ENCODE assay signal across 17 cellular contexts in the genomic region with DNA sequence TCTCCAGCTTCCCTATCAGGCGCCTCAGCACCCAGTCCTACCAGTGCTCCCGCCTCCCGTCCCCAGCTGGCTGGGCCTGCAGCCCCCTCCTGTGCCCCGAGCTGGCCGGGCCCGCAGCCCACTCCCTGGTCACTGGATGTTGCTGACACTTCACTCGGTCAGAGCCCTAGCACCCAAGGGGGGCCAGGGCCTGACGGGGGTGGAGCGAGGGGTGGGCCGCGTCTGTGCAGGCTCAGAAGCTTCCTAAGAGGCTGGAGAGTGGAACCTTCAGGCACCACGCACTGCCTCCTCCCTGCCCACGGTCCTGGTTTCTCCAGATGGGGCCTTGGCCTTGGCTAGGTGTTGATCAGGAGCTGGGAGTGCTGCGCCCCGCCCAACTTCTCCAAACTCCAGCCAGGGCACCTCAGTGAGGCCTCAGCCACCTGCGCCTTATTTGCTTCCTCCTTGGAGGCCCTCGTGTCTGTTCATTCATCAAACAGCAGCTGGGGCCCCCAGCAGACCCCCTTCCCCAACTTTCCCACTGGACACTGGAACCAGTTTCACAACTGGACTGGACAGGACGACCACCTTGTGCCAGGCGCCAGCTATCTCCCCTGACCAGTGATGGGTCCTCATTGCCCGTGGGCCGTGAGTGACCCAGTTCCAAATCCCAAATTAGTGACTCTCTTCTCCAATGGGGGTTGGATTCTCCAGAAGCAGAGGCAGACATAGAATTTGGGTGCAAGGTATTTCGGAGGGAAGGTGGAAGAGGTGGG. TPM values are rescaled to one million over a fixed set of nuclear protein-coding genes. Genes with fewer than 3 reads are reported as not detected.
DNase-seq lines count a peak whose midpoint lies in the region; ATAC-seq and TF ChIP-seq lines count a peak whose summit lies in the region.
"Had no signal": no experiment of that assay in that cellular context is flagged by ENCODE, and none has a peak within 500 bp of the region (broad histone marks: within the 10 kb centered on the region; RNA-seq: fewer than 3 reads in every experiment).

No MANE protein-coding gene starts in this region.

- peaks cover 5% of the 10 kb centered on the region for H3K4me1 Mint-ChIP-seq in progenitor cell of endocrine pancreas (ENCODE audit: low read depth)
- H3K4me1 Mint-ChIP-seq: activated CD4-positive, alpha-beta memory T cell treated with anti-CD3 and anti-CD28 coated beads, Interleukin-2, amount 10 ng/mL, durations not matched to agents 7 days and 5 days; activated T-helper 17 cell treated with anti-CD3 and anti-CD28 coated beads, Interleukin-2, amount 50 U/mL, for 72 hours; endodermal cell; H9 had no signal

- H3K36me3 Mint-ChIP-seq in progenitor cell of endocrine pancreas (ENCODE audit: insufficient read depth), result peaks cover 2% of the 10 kb centered on the region

- no peak overlapping the region for H3K4me3 Mint-ChIP-seq in progenitor cell of endocrine pancreas (ENCODE audit: low read depth)
- H3K4me3 Mint-ChIP-seq: activated CD4-positive, alpha-beta memory T cell treated with anti-CD3 and anti-CD28 coated beads, Interleukin-2, amount 10 ng/mL, durations not matched to agents 7 days and 5 days; activated T-helper 17 cell treated with anti-CD3 and anti-CD28 coated beads, Interleukin-2, amount 50 U/mL, for 72 hours; endodermal cell; H9; nephron had no signal

- no peak for ATAC-seq in aorta (ENCODE audit: low FRiP score)
- ATAC-seq in HG02884 (IDR thresholded peaks at IDR 0.05; ENCODE audit: unreplicated experiment), result no peak
- ATAC-seq: activated T-helper 17 cell treated with anti-CD3 and anti-CD28 coated beads, Interleukin-2, amount 50 U/mL, for 72 hours had no signal

- intact Hi-C loops in aorta (cut with DNase I), result no loop called here

- H3K4me1 ChIP-seq in aorta (ENCODE audit: control insufficient read depth in 1 of 2, insufficient read depth in 2 of 2, low read length in 2 of 2), result no peaks in the 10 kb centered on the region

- no peaks in the 10 kb centered on the region for H3K36me3 ChIP-seq in aorta (ENCODE audit: control insufficient read depth in 1 of 2, insufficient read depth in 2 of 2, low read length in 1 of 2)

- no peaks in the 10 kb centered on the region for H3K27me3 Mint-ChIP-seq in progenitor cell of endocrine pancreas
- H3K27me3 Mint-ChIP-seq: activated CD4-positive, alpha-beta memory T cell treated with anti-CD3 and anti-CD28 coated beads, Interleukin-2, amount 10 ng/mL, durations not matched to agents 7 days and 5 days; activated T-helper 17 cell treated with anti-CD3 and anti-CD28 coated beads, Interleukin-2, amount 50 U/mL, for 72 hours had no signal

- H3K27me3 ChIP-seq in aorta (ENCODE audit: control insufficient read depth in 1 of 2, insufficient read depth in 2 of 2, low read length in 1 of 2), result no peaks in the 10 kb centered on the region
- H3K27me3 ChIP-seq: heart left ventricle had no signal

- no peak overlapping the region for H3K27ac ChIP-seq in aorta (ENCODE audit: low read depth in 1 of 2, low read length in 2 of 2)
- H3K27ac ChIP-seq: heart left ventricle, VCaP had no signal

- 92 to 93% methylated on average over 22 of the region's 22 CpGs for WGBS in aorta, 2 donors

- H3K4me3 ChIP-seq in aorta (ENCODE audit: low read length in 2 of 2), result no peak overlapping the region
- H3K4me3 ChIP-seq: heart left ventricle had no signal

- no peaks in the 10 kb centered on the region for H3K9me3 ChIP-seq in aorta (ENCODE audit: control insufficient read depth, low read length)
- H3K9me3 ChIP-seq: heart left ventricle had no signal

- no peaks in the 10 kb centered on the region for H3K9me3 Mint-ChIP-seq in progenitor cell of endocrine pancreas (ENCODE audit: low read depth)
- H3K9me3 Mint-ChIP-seq: activated CD4-positive, alpha-beta memory T cell treated with anti-CD3 and anti-CD28 coated beads, Interleukin-2, amount 10 ng/mL, durations not matched to agents 7 days and 5 days; activated T-helper 17 cell treated with anti-CD3 and anti-CD28 coated beads, Interleukin-2, amount 50 U/mL, for 72 hours; endodermal cell; H9; nephron had no signal

- TF ChIP-seq CTCF in progenitor cell of endocrine pancreas (IDR thresholded peaks at IDR 0.05; ENCODE audit: unreplicated experiment), result no peak

- no peak overlapping the region for H3K27ac Mint-ChIP-seq in progenitor cell of endocrine pancreas
- H3K27ac Mint-ChIP-seq: activated CD4-positive, alpha-beta memory T cell treated with anti-CD3 and anti-CD28 coated beads, Interleukin-2, amount 10 ng/mL, durations not matched to agents 7 days and 5 days; activated T-helper 17 cell treated with anti-CD3 and anti-CD28 coated beads, Interleukin-2, amount 50 U/mL, for 72 hours; endodermal cell; H9; nephron had no signal

- DNase-seq in stimulated activated CD4-positive, alpha-beta T cell treated with anti-CD3 and anti-CD28 coated beads, Interleukin-15, amount 100 ng/mL, for 24 hours, result peak; percentile 1
- no peak for DNase-seq in stimulated activated CD4-positive, alpha-beta T cell treated with anti-CD3 and anti-CD28 coated beads, Interleukin-12 subunit alpha, Interleukin-12 subunit beta, amount 100 ng/mL, for 4 hours
- DNase-seq in mesenteric fat pad (ENCODE audit: low spot score), result peak; percentile 87
- DNase-seq in aorta, result peak; percentile 35 to 67
- no peak for DNase-seq in progenitor cell of endocrine pancreas (ENCODE audit: low spot score, unreplicated experiment)
- DNase-seq: activated CD4-positive, alpha-beta memory T cell treated with anti-CD3 and anti-CD28 coated beads, Interleukin-2, amount 10 ng/mL, durations not matched to agents 7 days and 5 days; endodermal cell; H9; KG1; mesenchymal stem cell; NCI-H2029 treated with DMSO at 0.1 percent for 48 hours; retina had no signal

RNA-seq across cellular contexts. Expression of gene CAPN10, which starts 16.7 kb away (rescaled TPM):
- total RNA-seq in mesenteric fat pad (18.2 TPM), aorta (10 to 100 TPM; 23.7 to 35.5 TPM), progenitor cell of endocrine pancreas (65.5 and 67.2 TPM in 2 replicates)
- polyA plus RNA-seq in aorta, result 10 to 100 TPM; 12.6 to 66.9 TPM

RNA-seq across cellular contexts. Expression of gene GPR35, which starts 22.0 kb away (rescaled TPM):
- total RNA-seq in mesenteric fat pad (1.9 TPM), aorta (1 to 10 TPM; 2.1 to 3.9 TPM), progenitor cell of endocrine pancreas (5.8 and 6.5 TPM in 2 replicates)
- polyA plus RNA-seq in aorta, result 10 to 100 TPM; 10.1 to 14.5 TPM

RNA-seq across cellular contexts. Expression of gene RNPEPL1, which starts 35.0 kb away (rescaled TPM):
- total RNA-seq in mesenteric fat pad (69.9 TPM), aorta (10 to 100 TPM; 42.9 to 46.9 TPM), progenitor cell of endocrine pancreas (50.8 and 52.2 TPM in 2 replicates)
- polyA plus RNA-seq in aorta, result 100 to 1,000 TPM in 1 of 2 donors, 10 to 100 TPM in 1; 48.2 to 108 TPM

RNA-seq across cellular contexts. Expression of gene DUSP28, which starts 43.1 kb away (rescaled TPM):
- total RNA-seq in mesenteric fat pad (3.8 TPM), aorta (1 to 10 TPM; 2.1 to 3.4 TPM), progenitor cell of endocrine pancreas (4.9 and 6.4 TPM in 2 replicates)
- polyA plus RNA-seq in aorta, result 1 to 10 TPM; 3.0 to 5.0 TPM

RNA-seq across cellular contexts. Expression of gene ANKMY1, which starts 45.5 kb away (rescaled TPM):
- total RNA-seq in mesenteric fat pad, result 11.4 TPM
- 10 to 100 TPM; 10.4 to 22.0 TPM for total RNA-seq in aorta
- 1 to 10 TPM; 6.2 to 6.6 TPM for polyA plus RNA-seq in aorta
- total RNA-seq in progenitor cell of endocrine pancreas, result 29.0 and 29.2 TPM in 2 replicates

Comparison
In these comparisons a context has a peak if more than half of its experiments do, and no peak if none do; other contexts are left out.
1. DNase-seq: peak in stimulated activated CD4-positive, alpha-beta T cell treated with anti-CD3 and anti-CD28 coated beads, Interleukin-15, amount 100 ng/mL, for 24 hours (single experiment), mesenteric fat pad (single experiment) and aorta (2 of 2); none in stimulated activated CD4-positive, alpha-beta T cell treated with anti-CD3 and anti-CD28 coated beads, Interleukin-12 subunit alpha, Interleukin-12 subunit beta, amount 100 ng/mL, for 4 hours (single experiment) and progenitor cell of endocrine pancreas (single experiment).